Comparison of ENCODE assay signal across 1 cellular context in the genomic region with DNA sequence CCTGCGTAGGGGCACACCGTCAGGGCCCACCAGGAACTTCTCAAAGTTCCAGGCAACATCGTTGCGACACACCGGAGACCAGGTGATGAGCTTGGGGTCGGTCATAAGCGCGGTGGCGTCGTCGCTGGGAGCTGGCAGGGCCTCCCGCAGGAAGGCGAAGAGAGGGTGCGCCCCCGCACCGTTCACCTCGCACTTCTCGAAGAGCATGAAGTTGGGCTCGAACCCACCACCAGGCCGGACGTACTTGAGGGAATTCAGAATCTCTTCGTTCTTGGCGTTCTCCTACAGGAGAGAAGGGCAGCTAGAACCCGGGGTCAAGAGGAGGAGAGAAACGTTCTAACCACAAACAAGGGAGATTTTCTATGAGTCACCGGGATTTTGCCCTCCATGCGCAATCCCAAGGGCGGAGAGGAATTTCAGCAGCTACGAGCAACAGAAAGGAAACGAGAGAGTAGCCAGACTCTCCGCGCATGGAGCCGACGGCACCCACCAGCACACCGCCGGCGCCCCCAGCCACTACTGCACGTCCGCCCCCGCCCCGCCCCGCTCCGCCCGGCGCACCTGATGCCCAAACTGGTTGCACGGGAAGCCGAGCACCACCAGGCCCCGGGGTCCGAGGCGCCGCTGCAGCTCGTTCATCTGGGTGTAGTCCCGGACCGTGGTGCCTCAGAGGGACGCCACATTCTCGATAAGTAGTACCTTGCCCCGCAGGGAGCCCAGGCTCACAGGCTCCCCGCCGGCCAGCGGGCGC.
TF ChIP-seq lines count a peak whose summit lies in the region.

No MANE protein-coding gene starts in this region.

TF ChIP-seq in HepG2, 621 proteins besides CTCF, POLR2A, EP300 and RAD21 (continued from another document and continues in another):
- TF ChIP-seq, protein P1, sequence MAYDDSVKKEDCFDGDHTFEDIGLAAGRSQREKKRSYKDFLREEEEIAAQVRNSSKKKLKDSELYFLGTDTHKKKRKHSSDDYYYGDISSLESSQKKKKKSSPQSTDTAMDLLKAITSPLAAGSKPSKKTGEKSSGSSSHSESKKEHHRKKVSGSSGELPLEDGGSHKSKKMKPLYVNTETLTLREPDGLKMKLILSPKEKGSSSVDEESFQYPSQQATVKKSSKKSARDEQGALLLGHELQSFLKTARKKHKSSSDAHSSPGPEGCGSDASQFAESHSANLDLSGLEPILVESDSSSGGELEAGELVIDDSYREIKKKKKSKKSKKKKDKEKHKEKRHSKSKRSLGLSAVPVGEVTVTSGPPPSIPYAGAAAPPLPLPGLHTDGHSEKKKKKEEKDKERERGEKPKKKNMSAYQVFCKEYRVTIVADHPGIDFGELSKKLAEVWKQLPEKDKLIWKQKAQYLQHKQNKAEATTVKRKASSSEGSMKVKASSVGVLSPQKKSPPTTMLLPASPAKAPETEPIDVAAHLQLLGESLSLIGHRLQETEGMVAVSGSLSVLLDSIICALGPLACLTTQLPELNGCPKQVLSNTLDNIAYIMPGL (CRISPR knock-in tag; IDR thresholded peaks at IDR 0.05; ENCODE audit: borderline replicate concordance in 1 of 2, low read depth in 1 of 2) = 0 out of 4 replicates have a peak, but pooled peaks of 1 of the 2 experiments have one; percentile 9
- TF ChIP-seq EHMT2 (IDR thresholded peaks at IDR 0.05; ENCODE audit: borderline replicate concordance, low read depth, low read length) (no peak), ZNF703 (CRISPR knock-in tag; IDR thresholded peaks at IDR 0.05; ENCODE audit: borderline replicate concordance) (no peak), ZNF879 (CRISPR knock-in tag; IDR thresholded peaks at IDR 0.05) (0 out of 2 replicates have a peak, but pooled peaks have one; percentile 10), SNAPC2 (CRISPR knock-in tag; IDR thresholded peaks at IDR 0.05) (no peak), ETV5 (CRISPR knock-in tag; IDR thresholded peaks at IDR 0.05; ENCODE audit: borderline replicate concordance) (no peak), ZNF264 (CRISPR knock-in tag; IDR thresholded peaks at IDR 0.05) (0 out of 2 replicates have a peak, but pooled peaks have one; percentile 18), GATAD1 (CRISPR knock-in tag; IDR thresholded peaks at IDR 0.05) (no peak), ZNF883 (CRISPR knock-in tag; IDR thresholded peaks at IDR 0.05; ENCODE audit: not compliant biosample characterization) (no peak), MAFK (conservative IDR thresholded peaks at IDR 0.05 in 1 of 2, IDR thresholded peaks at IDR 0.05 in 1 of 2; ENCODE audit: low read length in 2 of 2) (no peak), ZNF816 (CRISPR knock-in tag; IDR thresholded peaks at IDR 0.05; ENCODE audit: borderline replicate concordance) (no peak), ZNF224 (CRISPR knock-in tag; IDR thresholded peaks at IDR 0.05) (peak; percentile 4; the same call in 1 of the 2 replicates), ZMAT3 (CRISPR knock-in tag; conservative IDR thresholded peaks at IDR 0.05) (no peak), ZKSCAN1 (IDR thresholded peaks at IDR 0.05; ENCODE audit: low read length) (no peak), ZNF326 (CRISPR knock-in tag; IDR thresholded peaks at IDR 0.05; ENCODE audit: borderline replicate concordance) (no peak), HOXA9 (CRISPR knock-in tag; IDR thresholded peaks at IDR 0.05; ENCODE audit: borderline replicate concordance) (no peak), SMAD1 (CRISPR knock-in tag; IDR thresholded peaks at IDR 0.05; ENCODE audit: borderline replicate concordance, low read depth) (no peak), MAZ (IDR thresholded peaks at IDR 0.05; ENCODE audit: borderline replicate concordance, low read depth, low read length) (no peak), MAZ (CRISPR knock-in tag; IDR thresholded peaks at IDR 0.05; ENCODE audit: low read depth) (no peak), ZNF235 (CRISPR knock-in tag; IDR thresholded peaks at IDR 0.05; ENCODE audit: borderline replicate concordance) (no peak; the same call in 1 of the 2 replicates), RBM39 (IDR thresholded peaks at IDR 0.05; ENCODE audit: low read depth, low read length, poor library complexity, severe bottlenecking) (no peak), CEBPG (CRISPR knock-in tag; IDR thresholded peaks at IDR 0.05) (peak; percentile 67), PHF21A (CRISPR knock-in tag; IDR thresholded peaks at IDR 0.05) (no peak), RARG (CRISPR knock-in tag; IDR thresholded peaks at IDR 0.05; ENCODE audit: low read depth) (no peak), PITX1 (CRISPR knock-in tag; IDR thresholded peaks at IDR 0.05) (no peak; the same call in 1 of the 2 replicates), RELA (CRISPR knock-in tag; IDR thresholded peaks at IDR 0.05) (no peak), ZNF570 (CRISPR knock-in tag; IDR thresholded peaks at IDR 0.05; ENCODE audit: borderline replicate concordance) (no peak), MIER3 (CRISPR knock-in tag; IDR thresholded peaks at IDR 0.05; ENCODE audit: borderline replicate concordance) (no peak), ZNF558 (CRISPR knock-in tag; IDR thresholded peaks at IDR 0.05; ENCODE audit: borderline replicate concordance) (no peak), ZNF20 (CRISPR knock-in tag; IDR thresholded peaks at IDR 0.05) (no peak)
- TF ChIP-seq, protein P2, sequence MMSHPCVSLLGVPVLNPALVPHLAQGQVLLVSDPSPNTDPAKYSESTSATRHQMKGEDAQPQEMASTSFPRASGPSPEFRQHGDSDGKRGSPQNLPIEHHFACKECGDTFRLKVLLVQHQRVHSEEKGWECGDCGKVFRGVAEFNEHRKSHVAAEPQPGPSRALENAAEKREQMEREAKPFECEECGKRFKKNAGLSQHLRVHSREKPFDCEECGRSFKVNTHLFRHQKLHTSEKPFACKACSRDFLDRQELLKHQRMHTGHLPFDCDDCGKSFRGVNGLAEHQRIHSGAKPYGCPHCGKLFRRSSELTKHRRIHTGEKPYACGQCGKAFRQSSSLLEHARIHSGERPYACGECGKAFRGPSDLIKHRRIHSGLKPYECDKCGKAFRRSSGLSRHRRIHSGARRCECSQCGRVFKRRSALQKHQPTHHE (CRISPR knock-in tag; IDR thresholded peaks at IDR 0.05; ENCODE audit: borderline replicate concordance) = no peak
- TF ChIP-seq, protein P3, sequence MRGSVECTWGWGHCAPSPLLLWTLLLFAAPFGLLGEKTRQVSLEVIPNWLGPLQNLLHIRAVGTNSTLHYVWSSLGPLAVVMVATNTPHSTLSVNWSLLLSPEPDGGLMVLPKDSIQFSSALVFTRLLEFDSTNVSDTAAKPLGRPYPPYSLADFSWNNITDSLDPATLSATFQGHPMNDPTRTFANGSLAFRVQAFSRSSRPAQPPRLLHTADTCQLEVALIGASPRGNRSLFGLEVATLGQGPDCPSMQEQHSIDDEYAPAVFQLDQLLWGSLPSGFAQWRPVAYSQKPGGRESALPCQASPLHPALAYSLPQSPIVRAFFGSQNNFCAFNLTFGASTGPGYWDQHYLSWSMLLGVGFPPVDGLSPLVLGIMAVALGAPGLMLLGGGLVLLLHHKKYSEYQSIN (CRISPR knock-in tag; IDR thresholded peaks at IDR 0.05; ENCODE audit: borderline replicate concordance) = no peak
- TF ChIP-seq, protein P4, sequence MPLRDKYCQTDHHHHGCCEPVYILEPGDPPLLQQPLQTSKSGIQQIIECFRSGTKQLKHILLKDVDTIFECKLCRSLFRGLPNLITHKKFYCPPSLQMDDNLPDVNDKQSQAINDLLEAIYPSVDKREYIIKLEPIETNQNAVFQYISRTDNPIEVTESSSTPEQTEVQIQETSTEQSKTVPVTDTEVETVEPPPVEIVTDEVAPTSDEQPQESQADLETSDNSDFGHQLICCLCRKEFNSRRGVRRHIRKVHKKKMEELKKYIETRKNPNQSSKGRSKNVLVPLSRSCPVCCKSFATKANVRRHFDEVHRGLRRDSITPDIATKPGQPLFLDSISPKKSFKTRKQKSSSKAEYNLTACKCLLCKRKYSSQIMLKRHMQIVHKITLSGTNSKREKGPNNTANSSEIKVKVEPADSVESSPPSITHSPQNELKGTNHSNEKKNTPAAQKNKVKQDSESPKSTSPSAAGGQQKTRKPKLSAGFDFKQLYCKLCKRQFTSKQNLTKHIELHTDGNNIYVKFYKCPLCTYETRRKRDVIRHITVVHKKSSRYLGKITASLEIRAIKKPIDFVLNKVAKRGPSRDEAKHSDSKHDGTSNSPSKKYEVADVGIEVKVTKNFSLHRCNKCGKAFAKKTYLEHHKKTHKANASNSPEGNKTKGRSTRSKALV (CRISPR knock-in tag; IDR thresholded peaks at IDR 0.05) = no peak
- TF ChIP-seq, protein P5, sequence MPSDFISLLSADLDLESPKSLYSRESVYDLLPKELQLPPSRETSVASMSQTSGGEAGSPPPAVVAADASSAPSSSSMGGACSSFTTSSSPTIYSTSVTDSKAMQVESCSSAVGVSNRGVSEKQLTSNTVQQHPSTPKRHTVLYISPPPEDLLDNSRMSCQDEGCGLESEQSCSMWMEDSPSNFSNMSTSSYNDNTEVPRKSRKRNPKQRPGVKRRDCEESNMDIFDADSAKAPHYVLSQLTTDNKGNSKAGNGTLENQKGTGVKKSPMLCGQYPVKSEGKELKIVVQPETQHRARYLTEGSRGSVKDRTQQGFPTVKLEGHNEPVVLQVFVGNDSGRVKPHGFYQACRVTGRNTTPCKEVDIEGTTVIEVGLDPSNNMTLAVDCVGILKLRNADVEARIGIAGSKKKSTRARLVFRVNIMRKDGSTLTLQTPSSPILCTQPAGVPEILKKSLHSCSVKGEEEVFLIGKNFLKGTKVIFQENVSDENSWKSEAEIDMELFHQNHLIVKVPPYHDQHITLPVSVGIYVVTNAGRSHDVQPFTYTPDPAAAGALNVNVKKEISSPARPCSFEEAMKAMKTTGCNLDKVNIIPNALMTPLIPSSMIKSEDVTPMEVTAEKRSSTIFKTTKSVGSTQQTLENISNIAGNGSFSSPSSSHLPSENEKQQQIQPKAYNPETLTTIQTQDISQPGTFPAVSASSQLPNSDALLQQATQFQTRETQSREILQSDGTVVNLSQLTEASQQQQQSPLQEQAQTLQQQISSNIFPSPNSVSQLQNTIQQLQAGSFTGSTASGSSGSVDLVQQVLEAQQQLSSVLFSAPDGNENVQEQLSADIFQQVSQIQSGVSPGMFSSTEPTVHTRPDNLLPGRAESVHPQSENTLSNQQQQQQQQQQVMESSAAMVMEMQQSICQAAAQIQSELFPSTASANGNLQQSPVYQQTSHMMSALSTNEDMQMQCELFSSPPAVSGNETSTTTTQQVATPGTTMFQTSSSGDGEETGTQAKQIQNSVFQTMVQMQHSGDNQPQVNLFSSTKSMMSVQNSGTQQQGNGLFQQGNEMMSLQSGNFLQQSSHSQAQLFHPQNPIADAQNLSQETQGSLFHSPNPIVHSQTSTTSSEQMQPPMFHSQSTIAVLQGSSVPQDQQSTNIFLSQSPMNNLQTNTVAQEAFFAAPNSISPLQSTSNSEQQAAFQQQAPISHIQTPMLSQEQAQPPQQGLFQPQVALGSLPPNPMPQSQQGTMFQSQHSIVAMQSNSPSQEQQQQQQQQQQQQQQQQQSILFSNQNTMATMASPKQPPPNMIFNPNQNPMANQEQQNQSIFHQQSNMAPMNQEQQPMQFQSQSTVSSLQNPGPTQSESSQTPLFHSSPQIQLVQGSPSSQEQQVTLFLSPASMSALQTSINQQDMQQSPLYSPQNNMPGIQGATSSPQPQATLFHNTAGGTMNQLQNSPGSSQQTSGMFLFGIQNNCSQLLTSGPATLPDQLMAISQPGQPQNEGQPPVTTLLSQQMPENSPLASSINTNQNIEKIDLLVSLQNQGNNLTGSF (CRISPR knock-in tag; IDR thresholded peaks at IDR 0.05) = no peak
- TF ChIP-seq, protein P6, sequence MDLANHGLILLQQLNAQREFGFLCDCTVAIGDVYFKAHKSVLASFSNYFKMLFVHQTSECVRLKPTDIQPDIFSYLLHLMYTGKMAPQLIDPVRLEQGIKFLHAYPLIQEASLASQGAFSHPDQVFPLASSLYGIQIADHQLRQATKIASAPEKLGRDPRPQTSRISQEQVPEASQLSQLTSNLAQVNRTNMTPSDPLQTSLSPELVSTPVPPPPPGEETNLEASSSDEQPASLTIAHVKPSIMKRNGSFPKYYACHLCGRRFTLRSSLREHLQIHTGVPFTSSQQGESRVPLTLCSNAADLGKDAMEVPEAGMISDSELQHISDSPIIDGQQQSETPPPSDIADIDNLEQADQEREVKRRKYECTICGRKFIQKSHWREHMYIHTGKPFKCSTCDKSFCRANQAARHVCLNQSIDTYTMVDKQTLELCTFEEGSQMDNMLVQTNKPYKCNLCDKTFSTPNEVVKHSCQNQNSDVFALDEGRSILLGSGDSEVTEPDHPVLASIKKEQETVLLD (CRISPR knock-in tag; IDR thresholded peaks at IDR 0.05; ENCODE audit: low read depth) = 0 out of 2 replicates have a peak, but pooled peaks have one; percentile 43
- TF ChIP-seq, protein P7, sequence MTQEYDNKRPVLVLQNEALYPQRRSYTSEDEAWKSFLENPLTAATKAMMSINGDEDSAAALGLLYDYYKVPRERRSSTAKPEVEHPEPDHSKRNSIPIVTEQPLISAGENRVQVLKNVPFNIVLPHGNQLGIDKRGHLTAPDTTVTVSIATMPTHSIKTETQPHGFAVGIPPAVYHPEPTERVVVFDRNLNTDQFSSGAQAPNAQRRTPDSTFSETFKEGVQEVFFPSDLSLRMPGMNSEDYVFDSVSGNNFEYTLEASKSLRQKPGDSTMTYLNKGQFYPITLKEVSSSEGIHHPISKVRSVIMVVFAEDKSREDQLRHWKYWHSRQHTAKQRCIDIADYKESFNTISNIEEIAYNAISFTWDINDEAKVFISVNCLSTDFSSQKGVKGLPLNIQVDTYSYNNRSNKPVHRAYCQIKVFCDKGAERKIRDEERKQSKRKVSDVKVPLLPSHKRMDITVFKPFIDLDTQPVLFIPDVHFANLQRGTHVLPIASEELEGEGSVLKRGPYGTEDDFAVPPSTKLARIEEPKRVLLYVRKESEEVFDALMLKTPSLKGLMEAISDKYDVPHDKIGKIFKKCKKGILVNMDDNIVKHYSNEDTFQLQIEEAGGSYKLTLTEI (CRISPR knock-in tag; conservative IDR thresholded peaks at IDR 0.05) = no peak
- TF ChIP-seq, protein P8, sequence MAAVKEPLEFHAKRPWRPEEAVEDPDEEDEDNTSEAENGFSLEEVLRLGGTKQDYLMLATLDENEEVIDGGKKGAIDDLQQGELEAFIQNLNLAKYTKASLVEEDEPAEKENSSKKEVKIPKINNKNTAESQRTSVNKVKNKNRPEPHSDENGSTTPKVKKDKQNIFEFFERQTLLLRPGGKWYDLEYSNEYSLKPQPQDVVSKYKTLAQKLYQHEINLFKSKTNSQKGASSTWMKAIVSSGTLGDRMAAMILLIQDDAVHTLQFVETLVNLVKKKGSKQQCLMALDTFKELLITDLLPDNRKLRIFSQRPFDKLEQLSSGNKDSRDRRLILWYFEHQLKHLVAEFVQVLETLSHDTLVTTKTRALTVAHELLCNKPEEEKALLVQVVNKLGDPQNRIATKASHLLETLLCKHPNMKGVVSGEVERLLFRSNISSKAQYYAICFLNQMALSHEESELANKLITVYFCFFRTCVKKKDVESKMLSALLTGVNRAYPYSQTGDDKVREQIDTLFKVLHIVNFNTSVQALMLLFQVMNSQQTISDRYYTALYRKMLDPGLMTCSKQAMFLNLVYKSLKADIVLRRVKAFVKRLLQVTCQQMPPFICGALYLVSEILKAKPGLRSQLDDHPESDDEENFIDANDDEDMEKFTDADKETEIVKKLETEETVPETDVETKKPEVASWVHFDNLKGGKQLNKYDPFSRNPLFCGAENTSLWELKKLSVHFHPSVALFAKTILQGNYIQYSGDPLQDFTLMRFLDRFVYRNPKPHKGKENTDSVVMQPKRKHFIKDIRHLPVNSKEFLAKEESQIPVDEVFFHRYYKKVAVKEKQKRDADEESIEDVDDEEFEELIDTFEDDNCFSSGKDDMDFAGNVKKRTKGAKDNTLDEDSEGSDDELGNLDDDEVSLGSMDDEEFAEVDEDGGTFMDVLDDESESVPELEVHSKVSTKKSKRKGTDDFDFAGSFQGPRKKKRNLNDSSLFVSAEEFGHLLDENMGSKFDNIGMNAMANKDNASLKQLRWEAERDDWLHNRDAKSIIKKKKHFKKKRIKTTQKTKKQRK (IDR thresholded peaks at IDR 0.05; ENCODE audit: low read length) = no peak
